ENCODE assay signal across 10 cellular contexts in the genomic region with DNA sequence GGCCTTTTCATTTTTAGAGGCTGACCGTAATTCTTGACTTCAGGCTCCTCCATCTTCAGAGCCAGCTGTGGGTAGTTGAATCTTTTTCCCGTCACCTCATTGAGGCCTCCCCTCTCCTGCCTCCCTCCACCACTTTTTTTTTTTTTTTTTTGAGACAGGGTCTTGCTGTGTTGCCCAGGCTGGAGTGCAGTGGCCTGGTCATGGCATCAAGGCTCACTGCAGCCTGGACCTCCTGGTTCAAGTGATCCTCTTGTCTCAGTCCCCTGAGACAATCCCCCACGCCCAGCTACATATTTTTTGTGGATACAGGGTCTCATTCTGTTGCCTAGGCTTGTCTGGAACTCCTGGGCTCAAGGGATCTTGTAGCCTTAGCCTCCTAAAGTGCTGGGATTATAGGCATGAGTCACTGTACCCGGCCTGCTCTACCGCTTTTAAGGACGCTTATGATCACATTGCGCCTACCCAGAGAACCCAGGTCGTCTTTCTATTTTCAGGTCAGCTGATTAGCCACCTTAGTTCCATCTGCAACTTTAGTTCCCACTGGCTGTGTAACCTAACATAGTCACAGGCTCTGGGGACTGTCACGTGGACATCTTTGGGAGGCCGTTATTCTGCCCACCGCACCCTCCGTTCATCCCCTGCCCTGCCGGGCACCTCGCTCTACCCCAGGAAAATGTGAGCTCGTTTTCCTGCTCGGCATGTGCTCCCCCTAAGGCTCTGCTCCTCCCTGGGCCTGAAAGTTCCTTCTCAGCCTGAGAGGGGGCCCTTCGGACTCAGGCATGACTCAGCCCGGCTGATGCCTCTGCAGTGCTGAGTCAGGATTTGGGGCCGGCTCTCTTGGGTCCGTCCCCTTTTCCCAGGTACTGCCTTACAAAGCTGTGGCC. TPM values are rescaled to one million over a fixed set of nuclear protein-coding genes. Genes with fewer than 3 reads are reported as not detected.
DNase-seq lines count a peak whose midpoint lies in the region; ATAC-seq and TF ChIP-seq lines count a peak whose summit lies in the region.
"Had no signal": no experiment of that assay in that cellular context is flagged by ENCODE, and none has a peak within 500 bp of the region (broad histone marks: within the 10 kb centered on the region; RNA-seq: fewer than 3 reads in every experiment).

No MANE protein-coding gene starts in this region.

- WGBS in gastroesophageal sphincter (ENCODE audit: low coverage in 1 of 2), 2 donors = 60 to 78% methylated on average over 11 to 17 of the region's 20 CpGs

- no peaks in the 10 kb centered on the region; the same call in 1 of the 2 replicates for H3K27me3 ChIP-seq in SJCRH30
- H3K27me3 ChIP-seq in gastroesophageal sphincter = peaks cover 32% of the 10 kb centered on the region

- TF ChIP-seq EP300 in gastroesophageal sphincter (IDR thresholded peaks at IDR 0.05) = no peak

- H3K27ac ChIP-seq in SJCRH30 (peak overlapping the region; percentile 47), gastroesophageal sphincter (peak overlapping the region in 1 of 4 donors; percentile 65)

- peaks cover 22% of the 10 kb centered on the region; the same call in 1 of the 2 replicates for H3K4me1 ChIP-seq in SJCRH30
- peaks cover 0 to 40% (median 13%) of the 10 kb centered on the region in 3 donors for H3K4me1 ChIP-seq in gastroesophageal sphincter

- no peaks in the 10 kb centered on the region for H3K9me3 ChIP-seq in SJCRH30 (replicated peaks)
- H3K9me3 ChIP-seq in gastroesophageal sphincter = no peaks in the 10 kb centered on the region

- TF ChIP-seq POLR2A in gastroesophageal sphincter (IDR thresholded peaks at IDR 0.05) = no peak

- H3K4me3 ChIP-seq in SJCRH30 (peak overlapping the region; percentile 22), gastroesophageal sphincter (no peak overlapping the region)

- H3K36me3 ChIP-seq in SJCRH30 (no peaks in the 10 kb centered on the region), gastroesophageal sphincter (peaks cover 0 to 47% of the 10 kb centered on the region in 2 donors)

- peak; percentile 79 for DNase-seq in ELF-1 (ENCODE audit: low read depth, low spot score)
- peak; percentile 57 to 76 for DNase-seq in SJCRH30
- DNase-seq in fibroblast of peridontal ligament (ENCODE audit: extremely low read depth) = peak; percentile 35
- DNase-seq in pons (ENCODE audit: low spot score) = peak; percentile 20
- DNase-seq: activated CD8-positive, alpha-beta T cell treated with anti-CD3 and anti-CD28 coated beads for 36 hours; NCI-H446 treated with DMSO at 0.1 percent for 48 hours had no signal

- TF ChIP-seq CTCF in gastroesophageal sphincter (IDR thresholded peaks at IDR 0.05) = no peak

- ATAC-seq in GM18511 (IDR thresholded peaks at IDR 0.05; ENCODE audit: unreplicated experiment) = no peak
- ATAC-seq in gastroesophageal sphincter = no peak
- ATAC-seq in GM21576 (IDR thresholded peaks at IDR 0.05; ENCODE audit: unreplicated experiment) = no peak
- ATAC-seq in GM19351 (IDR thresholded peaks at IDR 0.05; ENCODE audit: unreplicated experiment) = no peak
- ATAC-seq: activated CD8-positive, alpha-beta T cell treated with anti-CD3 and anti-CD28 coated beads for 36 hours had no signal

RNA-seq across cellular contexts. Expression of gene TNFAIP2, which starts 13.4 kb away (rescaled TPM):
- 4.6 and 5.9 TPM in 2 replicates for total RNA-seq in SJCRH30 (2014; rRNA removed; shearing (Covaris generic))
- total RNA-seq in gastroesophageal sphincter = 10 to 100 TPM; 51.6 to 61.9 (median 59.1) TPM

RNA-seq across cellular contexts. Expression of gene EXOC3L4, which starts 42.1 kb away (rescaled TPM):
- not detected in 2 replicates for total RNA-seq in SJCRH30 (2014; rRNA removed; shearing (Covaris generic))
- 1 to 10 TPM in 1 of 4 donors, under 1 TPM in 2, not detected in 1; 0.40 to 3.6 (median 0.45) TPM for total RNA-seq in gastroesophageal sphincter
- total RNA-seq: activated CD8-positive, alpha-beta T cell treated with anti-CD3 and anti-CD28 coated beads for 36 hours had no signal

RNA-seq across cellular contexts. Expression of gene LBHD2, which starts 52.6 kb away (rescaled TPM):
- total RNA-seq in SJCRH30 (2014; rRNA removed; shearing (Covaris generic)) = not detected in 2 replicates
- not detected for total RNA-seq in gastroesophageal sphincter
- total RNA-seq: activated CD8-positive, alpha-beta T cell treated with anti-CD3 and anti-CD28 coated beads for 36 hours had no signal

Comparison
In these comparisons a context has a peak if more than half of its experiments do, and no peak if none do; other contexts are left out.
1. DNase-seq: peak in every context shown above with its lines; median percentile 79 in ELF-1; 66 in SJCRH30; 35 in fibroblast of peridontal ligament; 20 in pons.